Comparison of ENCODE assay signal across 8 cellular contexts in genomic region chr3:9900965-9901415, GRCh38. TPM values are rescaled to one million over a fixed set of nuclear protein-coding genes. Genes with fewer than 3 reads are reported as not detected.
DNase-seq lines count a peak whose midpoint lies in the region; ATAC-seq and TF ChIP-seq lines count a peak whose summit lies in the region.
"Not testable (repeated sequence)": the region's sequence is repeated elsewhere in the genome, so short reads cannot be mapped to it uniquely, and the experiment has no call there.
"Had no signal": no experiment of that assay in that cellular context is flagged by ENCODE, and none has a peak within 500 bp of the region (broad histone marks: within the 10 kb centered on the region; RNA-seq: fewer than 3 reads in every experiment).

No MANE protein-coding gene starts in this region.

- WGBS in hepatocyte (ENCODE audit: low lambda C conversion rate, missing lambda C conversion rate): 65% methylated on average over 6 of the region's 6 CpGs

- peaks cover 19% of the 10 kb centered on the region for H3K4me1 ChIP-seq in CD8-positive, alpha-beta memory T cell (ENCODE audit: insufficient read depth, low read length)
- H3K4me1 ChIP-seq in hepatocyte (ENCODE audit: insufficient read depth) (peaks cover 58% of the 10 kb centered on the region), mucosa of descending colon (ENCODE audit: low read depth) (peaks cover 48% of the 10 kb centered on the region)

- H3K27me3 ChIP-seq in CD8-positive, alpha-beta memory T cell (ENCODE audit: insufficient read depth, low read length, poor library complexity, severe bottlenecking); hepatocyte: not testable (repeated sequence)

- POLR2A ChIA-PET in CD8-positive, alpha-beta memory T cell (lab: Charles Lee): interaction anchor here (1.5 kb wide), 1 partner anchor 10 kb away, joined by 6 read pairs; no protein-coding TSS in a partner anchor
- POLR2A ChIA-PET in WTC11 (lab: Charles Lee): interaction anchor here (0.6 to 1.0 kb wide), 2 partner anchors 13 to 201 kb away, joined by 3 read pairs; no protein-coding TSS in a partner anchor
- POLR2A ChIA-PET in activated naive CD8-positive, alpha-beta T cell treated with anti-CD3 and anti-CD28 coated beads, Interleukin-2, amount 10 ng/mL, durations not matched to agents 7 days and 5 days (lab: Charles Lee): interaction anchor here (1.8 to 2.7 kb wide), 2 partner anchors 10 to 32 kb away, joined by 5 to 32 read pairs; partner anchors contain the start of genes CRELD1 and JAGN1

- not testable (repeated sequence) for H4K20me1 ChIP-seq in hepatocyte (ENCODE audit: insufficient read depth, poor library complexity, severe bottlenecking)

- H3K4me2 ChIP-seq in hepatocyte: not testable (repeated sequence)

- not testable (repeated sequence) for H3K9me3 ChIP-seq in CD8-positive, alpha-beta memory T cell (ENCODE audit: low read length); hepatocyte (ENCODE audit: low read depth); mucosa of descending colon

- DNase-seq in CD8-positive, alpha-beta memory T cell; WTC11 (ENCODE audit: low spot score); activated naive CD8-positive, alpha-beta T cell treated with anti-CD3 and anti-CD28 coated beads, Interleukin-2, amount 10 ng/mL, durations not matched to agents 7 days and 5 days; hepatocyte (ENCODE audit: low spot score); stimulated activated effector memory CD8-positive, alpha-beta T cell treated with anti-CD3 and anti-CD28 coated beads, Interleukin-12 subunit alpha, Interleukin-12 subunit beta, amount 100 ng/mL, for 72 hours (ENCODE audit: low spot score in 2 of 2): not testable (repeated sequence)
- DNase-seq in mucosa of descending colon: peak in 1 of 3 donors; percentile 62

- H3K4me3 Mint-ChIP-seq in CD8-positive, alpha-beta memory T cell: peak overlapping the region in 1 of 7 donors; percentile 45
- not testable (repeated sequence) for H3K4me3 Mint-ChIP-seq in WTC11; activated naive CD8-positive, alpha-beta T cell treated with anti-CD3 and anti-CD28 coated beads, Interleukin-2, amount 10 ng/mL, durations not matched to agents 7 days and 5 days
- H3K4me3 Mint-ChIP-seq in stimulated activated effector memory CD8-positive, alpha-beta T cell treated with anti-CD3 and anti-CD28 coated beads, Interleukin-12 subunit alpha, Interleukin-12 subunit beta, amount 100 ng/mL, for 72 hours: peak overlapping the region; percentile 79

- TF ChIP-seq CTCF in WTC11 (IDR thresholded peaks at IDR 0.05); hepatocyte (IDR thresholded peaks at IDR 0.05; ENCODE audit: poor library complexity); mucosa of descending colon (IDR thresholded peaks at IDR 0.05): not testable (repeated sequence)

- H3K27ac Mint-ChIP-seq in CD8-positive, alpha-beta memory T cell: peak overlapping the region in 6 of 8 donors; percentile 38 to 89 (median 81)
- not testable (repeated sequence) for H3K27ac Mint-ChIP-seq in WTC11
- peak overlapping the region; percentile 5 for H3K27ac Mint-ChIP-seq in activated naive CD8-positive, alpha-beta T cell treated with anti-CD3 and anti-CD28 coated beads, Interleukin-2, amount 10 ng/mL, durations not matched to agents 7 days and 5 days
- H3K27ac Mint-ChIP-seq in stimulated activated effector memory CD8-positive, alpha-beta T cell treated with anti-CD3 and anti-CD28 coated beads, Interleukin-12 subunit alpha, Interleukin-12 subunit beta, amount 100 ng/mL, for 72 hours: peak overlapping the region; percentile 86

- not testable (repeated sequence) for H3K27me3 Mint-ChIP-seq in CD8-positive, alpha-beta memory T cell; WTC11 (ENCODE audit: low read depth); activated naive CD8-positive, alpha-beta T cell treated with anti-CD3 and anti-CD28 coated beads, Interleukin-2, amount 10 ng/mL, durations not matched to agents 7 days and 5 days

- H3K9me2 ChIP-seq in hepatocyte (replicated peaks; ENCODE audit: insufficient read depth): not testable (repeated sequence)

- H3K4me1 Mint-ChIP-seq in CD8-positive, alpha-beta memory T cell: peaks cover 18 to 38% (median 36%) of the 10 kb centered on the region in 3 donors
- H3K4me1 Mint-ChIP-seq in WTC11: peaks cover 19% of the 10 kb centered on the region
- H3K4me1 Mint-ChIP-seq in activated naive CD8-positive, alpha-beta T cell treated with anti-CD3 and anti-CD28 coated beads, Interleukin-2, amount 10 ng/mL, durations not matched to agents 7 days and 5 days: peaks cover 34% of the 10 kb centered on the region
- peaks cover 39% of the 10 kb centered on the region for H3K4me1 Mint-ChIP-seq in stimulated activated effector memory CD8-positive, alpha-beta T cell treated with anti-CD3 and anti-CD28 coated beads, Interleukin-12 subunit alpha, Interleukin-12 subunit beta, amount 100 ng/mL, for 72 hours

- peaks cover 15% of the 10 kb centered on the region for H3K79me2 ChIP-seq in hepatocyte

- H2AFZ ChIP-seq in hepatocyte: not testable (repeated sequence)

- H3K9me3 Mint-ChIP-seq in CD8-positive, alpha-beta memory T cell; WTC11; activated naive CD8-positive, alpha-beta T cell treated with anti-CD3 and anti-CD28 coated beads, Interleukin-2, amount 10 ng/mL, durations not matched to agents 7 days and 5 days; stimulated activated effector memory CD8-positive, alpha-beta T cell treated with anti-CD3 and anti-CD28 coated beads, Interleukin-12 subunit alpha, Interleukin-12 subunit beta, amount 100 ng/mL, for 72 hours: not testable (repeated sequence)

- H3K27ac ChIP-seq in CD8-positive, alpha-beta memory T cell (ENCODE audit: low read depth, low read length): not testable (repeated sequence)
- H3K27ac ChIP-seq in hepatocyte: peak overlapping the region; percentile 74

- ATAC-seq in WTC11; activated naive CD8-positive, alpha-beta T cell treated with anti-CD3 and anti-CD28 coated beads, Interleukin-2, amount 10 ng/mL, durations not matched to agents 7 days and 5 days (ENCODE audit: low read depth); stimulated activated effector memory CD8-positive, alpha-beta T cell treated with anti-CD3 and anti-CD28 coated beads, Interleukin-12 subunit alpha, Interleukin-12 subunit beta, amount 100 ng/mL, for 72 hours: not testable (repeated sequence)
- ATAC-seq in mucosa of descending colon: peak; percentile 52

- not testable (repeated sequence) for H3K4me3 ChIP-seq in CD8-positive, alpha-beta memory T cell (ENCODE audit: low read length); hepatocyte; mucosa of descending colon

- intact Hi-C loops in mucosa of descending colon (cut with DNase I, micrococcal nuclease): not testable (repeated sequence)

- CTCF ChIA-PET in CD8-positive, alpha-beta memory T cell (lab: Charles Lee): interaction anchor here (1.2 to 2.1 kb wide), 2 partner anchors 10 to 32 kb away, joined by 3 to 5 read pairs; no protein-coding TSS in a partner anchor
- CTCF ChIA-PET in WTC11 (lab: Charles Lee): interaction anchor here (0.6 to 1.4 kb wide), 3 partner anchors 46 to 326 kb away, joined by 3 to 11 read pairs (median 4); no protein-coding TSS in a partner anchor

- H3K36me3 Mint-ChIP-seq in CD8-positive, alpha-beta memory T cell; WTC11; activated naive CD8-positive, alpha-beta T cell treated with anti-CD3 and anti-CD28 coated beads, Interleukin-2, amount 10 ng/mL, durations not matched to agents 7 days and 5 days; stimulated activated effector memory CD8-positive, alpha-beta T cell treated with anti-CD3 and anti-CD28 coated beads, Interleukin-12 subunit alpha, Interleukin-12 subunit beta, amount 100 ng/mL, for 72 hours: not testable (repeated sequence)

- not testable (repeated sequence) for H3K36me3 ChIP-seq in CD8-positive, alpha-beta memory T cell (ENCODE audit: insufficient read depth, low read length); hepatocyte (replicated peaks; ENCODE audit: insufficient read depth, low read depth); mucosa of descending colon (ENCODE audit: low read depth)

RNA-seq across cellular contexts. Expression of gene IL17RE, which starts 1.7 kb away (rescaled TPM):
- total RNA-seq in CD8-positive, alpha-beta memory T cell: 1 to 10 TPM in 1 of 2 experiments, under 1 TPM in 1; 0.47 to 1.2 TPM
- 1.2 TPM for polyA plus RNA-seq in CD8-positive, alpha-beta memory T cell
- 3.0 to 4.2 TPM (median 4.0 TPM) in 3 replicates for total RNA-seq in WTC11 (2021)
- 1 to 10 TPM in 1 of 2 experiments, under 1 TPM in 1; 0.94 to 1.1 TPM for total RNA-seq in activated naive CD8-positive, alpha-beta T cell treated with anti-CD3 and anti-CD28 coated beads, Interleukin-2, amount 10 ng/mL, durations not matched to agents 7 days and 5 days
- total RNA-seq in hepatocyte: 9.1 and 10.2 TPM in 2 replicates
- 6.3 and 6.8 TPM in 2 replicates for polyA plus RNA-seq in hepatocyte
- 100 to 1,000 TPM in 1 of 3 donors, 10 to 100 TPM in 2; 41.8 to 116 (median 82.8) TPM for total RNA-seq in mucosa of descending colon

RNA-seq across cellular contexts. Expression of gene JAGN1, which starts 10.6 kb away (rescaled TPM):
- total RNA-seq in CD8-positive, alpha-beta memory T cell: 10 to 100 TPM; 55.5 to 59.0 TPM
- polyA plus RNA-seq in CD8-positive, alpha-beta memory T cell: 44.4 TPM
- total RNA-seq in WTC11 (2021) (25.6 to 30.1 TPM (median 28.7 TPM) in 3 replicates), hepatocyte (61.4 and 73.8 TPM in 2 replicates), mucosa of descending colon (10 to 100 TPM; 29.6 to 41.5 (median 36.6) TPM)
- 10 to 100 TPM; 31.5 to 34.2 TPM for total RNA-seq in activated naive CD8-positive, alpha-beta T cell treated with anti-CD3 and anti-CD28 coated beads, Interleukin-2, amount 10 ng/mL, durations not matched to agents 7 days and 5 days
- 70.2 and 83.5 TPM in 2 replicates for polyA plus RNA-seq in hepatocyte

RNA-seq across cellular contexts. Expression of gene IL17RC, which starts 15.9 kb away (rescaled TPM):
- total RNA-seq in CD8-positive, alpha-beta memory T cell: under 1 TPM; 0.20 to 0.31 TPM
- 11.0 TPM for polyA plus RNA-seq in CD8-positive, alpha-beta memory T cell
- total RNA-seq in WTC11 (2021) (10.1 to 11.8 TPM (median 10.2 TPM) in 3 replicates), hepatocyte (27.3 and 39.4 TPM in 2 replicates), mucosa of descending colon (10 to 100 TPM; 36.1 to 45.6 (median 44.0) TPM)
- under 1 TPM in 1 of 2 experiments, not detected in 1; 0.22 TPM for total RNA-seq in activated naive CD8-positive, alpha-beta T cell treated with anti-CD3 and anti-CD28 coated beads, Interleukin-2, amount 10 ng/mL, durations not matched to agents 7 days and 5 days
- polyA plus RNA-seq in hepatocyte: 47.8 and 48.5 TPM in 2 replicates

RNA-seq across cellular contexts. Expression of gene CIDEC, which starts 20.9 kb away (rescaled TPM):
- total RNA-seq in CD8-positive, alpha-beta memory T cell: not detected
- polyA plus RNA-seq in CD8-positive, alpha-beta memory T cell: not detected
- not detected in 3 replicates for total RNA-seq in WTC11 (2021)
- total RNA-seq in activated naive CD8-positive, alpha-beta T cell treated with anti-CD3 and anti-CD28 coated beads, Interleukin-2, amount 10 ng/mL, durations not matched to agents 7 days and 5 days: not detected
- total RNA-seq in hepatocyte: 16.6 and 20.4 TPM in 2 replicates
- 28.7 and 37.3 TPM in 2 replicates for polyA plus RNA-seq in hepatocyte
- 10 to 100 TPM; 10.4 to 49.0 (median 14.9) TPM for total RNA-seq in mucosa of descending colon
- total RNA-seq: A673, GM23248 had no signal
- polyA plus RNA-seq: GM23248 had no signal

RNA-seq across cellular contexts. Expression of gene CRELD1, which starts 32.6 kb away (rescaled TPM):
- total RNA-seq in CD8-positive, alpha-beta memory T cell: 10 to 100 TPM; 14.0 to 16.0 TPM
- 24.5 TPM for polyA plus RNA-seq in CD8-positive, alpha-beta memory T cell
- total RNA-seq in WTC11 (2021) (18.8 to 36.2 TPM (median 35.9 TPM) in 3 replicates), hepatocyte (40.5 and 43.9 TPM in 2 replicates), mucosa of descending colon (10 to 100 TPM; 16.7 to 54.1 (median 29.3) TPM)
- total RNA-seq in activated naive CD8-positive, alpha-beta T cell treated with anti-CD3 and anti-CD28 coated beads, Interleukin-2, amount 10 ng/mL, durations not matched to agents 7 days and 5 days: 10 to 100 TPM; 26.2 to 29.3 TPM
- polyA plus RNA-seq in hepatocyte: 82.9 and 83.6 TPM in 2 replicates
